In the genomic region with DNA sequence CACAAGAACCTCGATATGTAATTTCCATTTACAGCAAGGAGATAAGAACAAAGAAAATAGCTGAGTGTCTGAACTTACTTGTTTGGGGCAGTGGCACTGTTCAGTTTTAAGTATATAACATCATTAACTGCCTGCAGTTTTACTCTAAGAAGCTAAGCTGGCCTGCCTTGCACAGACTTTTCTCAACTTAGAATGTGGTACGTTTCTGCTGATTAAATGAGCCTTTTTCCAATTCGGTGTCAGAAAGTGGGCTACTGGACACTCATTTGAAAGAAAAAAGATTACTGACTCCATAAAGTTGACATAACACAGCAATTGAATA, we compare ENCODE assay signal across 1 cellular context.
TF ChIP-seq lines count a peak whose summit lies in the region.

No MANE protein-coding gene starts in this region.

TF ChIP-seq in SK-N-SH treated with all-trans-retinoic acid at 6 μM for 48 hours, 23 proteins besides CTCF, POLR2A, EP300 and RAD21 (continued from another document):
- TF ChIP-seq, protein P1, sequence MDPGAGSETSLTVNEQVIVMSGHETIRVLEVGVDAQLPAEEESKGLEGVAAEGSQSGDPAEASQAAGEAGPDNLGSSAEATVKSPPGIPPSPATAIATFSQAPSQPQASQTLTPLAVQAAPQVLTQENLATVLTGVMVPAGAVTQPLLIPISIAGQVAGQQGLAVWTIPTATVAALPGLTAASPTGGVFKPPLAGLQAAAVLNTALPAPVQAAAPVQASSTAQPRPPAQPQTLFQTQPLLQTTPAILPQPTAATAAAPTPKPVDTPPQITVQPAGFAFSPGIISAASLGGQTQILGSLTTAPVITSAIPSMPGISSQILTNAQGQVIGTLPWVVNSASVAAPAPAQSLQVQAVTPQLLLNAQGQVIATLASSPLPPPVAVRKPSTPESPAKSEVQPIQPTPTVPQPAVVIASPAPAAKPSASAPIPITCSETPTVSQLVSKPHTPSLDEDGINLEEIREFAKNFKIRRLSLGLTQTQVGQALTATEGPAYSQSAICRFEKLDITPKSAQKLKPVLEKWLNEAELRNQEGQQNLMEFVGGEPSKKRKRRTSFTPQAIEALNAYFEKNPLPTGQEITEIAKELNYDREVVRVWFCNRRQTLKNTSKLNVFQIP (CRISPR knock-in tag; IDR thresholded peaks at IDR 0.05; ENCODE audit: borderline replicate concordance, low read depth), result no peak
- TF ChIP-seq, protein P2, sequence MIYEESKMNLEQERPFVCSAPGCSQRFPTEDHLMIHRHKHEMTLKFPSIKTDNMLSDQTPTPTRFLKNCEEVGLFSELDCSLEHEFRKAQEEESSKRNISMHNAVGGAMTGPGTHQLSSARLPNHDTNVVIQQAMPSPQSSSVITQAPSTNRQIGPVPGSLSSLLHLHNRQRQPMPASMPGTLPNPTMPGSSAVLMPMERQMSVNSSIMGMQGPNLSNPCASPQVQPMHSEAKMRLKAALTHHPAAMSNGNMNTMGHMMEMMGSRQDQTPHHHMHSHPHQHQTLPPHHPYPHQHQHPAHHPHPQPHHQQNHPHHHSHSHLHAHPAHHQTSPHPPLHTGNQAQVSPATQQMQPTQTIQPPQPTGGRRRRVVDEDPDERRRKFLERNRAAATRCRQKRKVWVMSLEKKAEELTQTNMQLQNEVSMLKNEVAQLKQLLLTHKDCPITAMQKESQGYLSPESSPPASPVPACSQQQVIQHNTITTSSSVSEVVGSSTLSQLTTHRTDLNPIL (CRISPR knock-in tag; IDR thresholded peaks at IDR 0.05; ENCODE audit: low read depth), result no peak
- TF ChIP-seq ISL1 (CRISPR knock-in tag; IDR thresholded peaks at IDR 0.05) (no peak), PPARA (CRISPR knock-in tag; IDR thresholded peaks at IDR 0.05; ENCODE audit: borderline replicate concordance) (no peak), BACH2 (CRISPR knock-in tag; IDR thresholded peaks at IDR 0.05; ENCODE audit: borderline replicate concordance) (no peak), ZC3H10 (CRISPR knock-in tag; IDR thresholded peaks at IDR 0.05) (no peak), RARB (CRISPR knock-in tag; IDR thresholded peaks at IDR 0.05) (no peak), CSDC2 (CRISPR knock-in tag; IDR thresholded peaks at IDR 0.05) (no peak), ARNTL (CRISPR knock-in tag; IDR thresholded peaks at IDR 0.05; ENCODE audit: borderline replicate concordance, low read depth) (no peak), TOX (CRISPR knock-in tag; IDR thresholded peaks at IDR 0.05; ENCODE audit: borderline replicate concordance) (no peak), GLIS3 (CRISPR knock-in tag; IDR thresholded peaks at IDR 0.05) (no peak), TCF4 (CRISPR knock-in tag; IDR thresholded peaks at IDR 0.05; ENCODE audit: borderline replicate concordance) (no peak), ZNF70 (CRISPR knock-in tag; IDR thresholded peaks at IDR 0.05) (no peak)
- TF ChIP-seq, protein P3, sequence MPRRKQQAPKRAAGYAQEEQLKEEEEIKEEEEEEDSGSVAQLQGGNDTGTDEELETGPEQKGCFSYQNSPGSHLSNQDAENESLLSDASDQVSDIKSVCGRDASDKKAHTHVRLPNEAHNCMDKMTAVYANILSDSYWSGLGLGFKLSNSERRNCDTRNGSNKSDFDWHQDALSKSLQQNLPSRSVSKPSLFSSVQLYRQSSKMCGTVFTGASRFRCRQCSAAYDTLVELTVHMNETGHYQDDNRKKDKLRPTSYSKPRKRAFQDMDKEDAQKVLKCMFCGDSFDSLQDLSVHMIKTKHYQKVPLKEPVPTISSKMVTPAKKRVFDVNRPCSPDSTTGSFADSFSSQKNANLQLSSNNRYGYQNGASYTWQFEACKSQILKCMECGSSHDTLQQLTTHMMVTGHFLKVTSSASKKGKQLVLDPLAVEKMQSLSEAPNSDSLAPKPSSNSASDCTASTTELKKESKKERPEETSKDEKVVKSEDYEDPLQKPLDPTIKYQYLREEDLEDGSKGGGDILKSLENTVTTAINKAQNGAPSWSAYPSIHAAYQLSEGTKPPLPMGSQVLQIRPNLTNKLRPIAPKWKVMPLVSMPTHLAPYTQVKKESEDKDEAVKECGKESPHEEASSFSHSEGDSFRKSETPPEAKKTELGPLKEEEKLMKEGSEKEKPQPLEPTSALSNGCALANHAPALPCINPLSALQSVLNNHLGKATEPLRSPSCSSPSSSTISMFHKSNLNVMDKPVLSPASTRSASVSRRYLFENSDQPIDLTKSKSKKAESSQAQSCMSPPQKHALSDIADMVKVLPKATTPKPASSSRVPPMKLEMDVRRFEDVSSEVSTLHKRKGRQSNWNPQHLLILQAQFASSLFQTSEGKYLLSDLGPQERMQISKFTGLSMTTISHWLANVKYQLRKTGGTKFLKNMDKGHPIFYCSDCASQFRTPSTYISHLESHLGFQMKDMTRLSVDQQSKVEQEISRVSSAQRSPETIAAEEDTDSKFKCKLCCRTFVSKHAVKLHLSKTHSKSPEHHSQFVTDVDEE (CRISPR knock-in tag; IDR thresholded peaks at IDR 0.05), result no peak
